ENCODE assay signal across 1 cellular context in the genomic region with DNA sequence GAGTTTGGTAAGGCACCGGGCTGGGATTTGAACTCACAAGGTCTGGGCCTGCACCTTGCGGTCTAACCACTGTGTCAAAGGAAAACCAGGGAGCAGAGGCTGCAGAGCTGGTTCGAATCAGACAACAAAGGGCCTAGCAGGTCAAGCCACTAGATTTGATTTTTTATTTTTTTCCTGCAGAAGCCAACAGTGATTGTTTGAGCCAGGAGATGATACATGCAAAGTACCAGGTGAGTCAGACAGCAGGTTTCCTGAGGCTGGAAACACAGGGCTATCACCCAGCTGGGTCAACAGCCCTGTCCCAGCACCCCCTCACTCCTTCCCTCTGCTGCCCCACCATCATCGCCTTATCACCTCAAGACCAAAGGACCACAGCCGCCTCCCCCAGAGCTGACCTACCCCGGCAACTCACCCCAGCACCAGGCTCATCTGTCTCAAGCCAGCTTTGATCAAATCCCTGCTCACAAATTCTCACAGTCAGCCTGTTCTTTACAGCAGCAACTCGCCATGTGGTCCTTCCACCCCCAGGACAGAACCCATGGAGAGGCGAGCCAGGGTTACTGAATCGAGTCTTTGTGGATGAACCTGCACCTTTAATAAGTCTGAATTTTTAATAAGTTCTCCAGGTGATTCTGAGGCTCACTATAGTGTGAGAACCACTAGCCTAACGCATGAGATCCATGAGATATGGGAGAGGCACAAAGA.
TF ChIP-seq lines count a peak whose summit lies in the region.

No MANE protein-coding gene starts in this region.

TF ChIP-seq in H1, 55 proteins besides CTCF, POLR2A, EP300 and RAD21:
- TF ChIP-seq, protein P1, sequence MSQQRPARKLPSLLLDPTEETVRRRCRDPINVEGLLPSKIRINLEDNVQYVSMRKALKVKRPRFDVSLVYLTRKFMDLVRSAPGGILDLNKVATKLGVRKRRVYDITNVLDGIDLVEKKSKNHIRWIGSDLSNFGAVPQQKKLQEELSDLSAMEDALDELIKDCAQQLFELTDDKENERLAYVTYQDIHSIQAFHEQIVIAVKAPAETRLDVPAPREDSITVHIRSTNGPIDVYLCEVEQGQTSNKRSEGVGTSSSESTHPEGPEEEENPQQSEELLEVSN (IDR thresholded peaks at IDR 0.05): no peak
- TF ChIP-seq YY1 (IDR thresholded peaks at IDR 0.05; ENCODE audit: low read depth, low read length) (no peak), USF2 (IDR thresholded peaks at IDR 0.05; ENCODE audit: low read length) (no peak), SUZ12 (IDR thresholded peaks at IDR 0.05; ENCODE audit: low read length) (no peak), TBP (IDR thresholded peaks at IDR 0.05; ENCODE audit: low read depth, low read length) (no peak), RFX5 (IDR thresholded peaks at IDR 0.05; ENCODE audit: borderline replicate concordance, low read depth, low read length) (no peak), EZH2 (IDR thresholded peaks at IDR 0.05; ENCODE audit: low read depth, low read length, severe bottlenecking) (no peak)
- TF ChIP-seq, protein P2, sequence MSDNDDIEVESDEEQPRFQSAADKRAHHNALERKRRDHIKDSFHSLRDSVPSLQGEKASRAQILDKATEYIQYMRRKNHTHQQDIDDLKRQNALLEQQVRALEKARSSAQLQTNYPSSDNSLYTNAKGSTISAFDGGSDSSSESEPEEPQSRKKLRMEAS (IDR thresholded peaks at IDR 0.05): no peak
